In genomic region chr14:100692859-100693558, GRCh38 we compare ENCODE assay signal across 9 cellular contexts. TPM values are rescaled to one million over a fixed set of nuclear protein-coding genes. Genes with fewer than 3 reads are reported as not detected.
A peak's percentile ranks its signal among the peaks of the same experiment; 100 is the strongest.
DNase-seq lines count a peak whose midpoint lies in the region; ATAC-seq and TF ChIP-seq lines count a peak whose summit lies in the region.
"Had no signal": no experiment of that assay in that cellular context is flagged by ENCODE, and none has a peak within 500 bp of the region (broad histone marks: within the 10 kb centered on the region; RNA-seq: fewer than 3 reads in every experiment).

No MANE protein-coding gene starts in this region.

- H3K27me3 Mint-ChIP-seq in type B pancreatic cell (peaks cover 35% of the 10 kb centered on the region), progenitor cell of endocrine pancreas (peaks cover 72% of the 10 kb centered on the region)
- H3K27me3 Mint-ChIP-seq: activated naive CD8-positive, alpha-beta T cell treated with anti-CD3 and anti-CD28 coated beads, Interleukin-2, amount 10 ng/mL, durations not matched to agents 7 days and 5 days had no signal

- no peak for ATAC-seq in sciatic nerve

- DNase-seq in HS-5 (ENCODE audit: low read depth) (peak; percentile 80), RPMI7951 (ENCODE audit: low read depth) (peak; percentile 96), fibroblast of peridontal ligament (ENCODE audit: extremely low read depth) (peak; percentile 70), type B pancreatic cell (ENCODE audit: extremely low spot score, unreplicated experiment) (no peak), T-helper 9 cell (no peak), progenitor cell of endocrine pancreas (ENCODE audit: low spot score, unreplicated experiment) (no peak), sciatic nerve (ENCODE audit: low spot score) (no peak)
- DNase-seq: activated naive CD8-positive, alpha-beta T cell treated with anti-CD3 and anti-CD28 coated beads, Interleukin-2, amount 10 ng/mL, durations not matched to agents 7 days and 5 days; natural killer cell had no signal

- H3K36me3 Mint-ChIP-seq in type B pancreatic cell (no peaks in the 10 kb centered on the region), progenitor cell of endocrine pancreas (ENCODE audit: insufficient read depth) (no peaks in the 10 kb centered on the region)
- H3K36me3 Mint-ChIP-seq: activated naive CD8-positive, alpha-beta T cell treated with anti-CD3 and anti-CD28 coated beads, Interleukin-2, amount 10 ng/mL, durations not matched to agents 7 days and 5 days; natural killer cell had no signal

- H3K4me3 Mint-ChIP-seq in type B pancreatic cell, result peak overlapping the region; percentile 53
- no peak overlapping the region for H3K4me3 Mint-ChIP-seq in progenitor cell of endocrine pancreas (ENCODE audit: low read depth)
- H3K4me3 Mint-ChIP-seq: activated naive CD8-positive, alpha-beta T cell treated with anti-CD3 and anti-CD28 coated beads, Interleukin-2, amount 10 ng/mL, durations not matched to agents 7 days and 5 days; natural killer cell had no signal

- no peaks in the 10 kb centered on the region for H3K9me3 Mint-ChIP-seq in type B pancreatic cell
- H3K9me3 Mint-ChIP-seq in progenitor cell of endocrine pancreas (ENCODE audit: low read depth), result no peaks in the 10 kb centered on the region
- H3K9me3 Mint-ChIP-seq: activated naive CD8-positive, alpha-beta T cell treated with anti-CD3 and anti-CD28 coated beads, Interleukin-2, amount 10 ng/mL, durations not matched to agents 7 days and 5 days; natural killer cell had no signal

- peaks cover 57% of the 10 kb centered on the region for H3K4me1 Mint-ChIP-seq in type B pancreatic cell (ENCODE audit: unreplicated experiment)
- peaks cover 44% of the 10 kb centered on the region for H3K4me1 Mint-ChIP-seq in progenitor cell of endocrine pancreas (ENCODE audit: low read depth)
- H3K4me1 Mint-ChIP-seq: activated naive CD8-positive, alpha-beta T cell treated with anti-CD3 and anti-CD28 coated beads, Interleukin-2, amount 10 ng/mL, durations not matched to agents 7 days and 5 days; natural killer cell had no signal

- H3K27ac Mint-ChIP-seq in type B pancreatic cell, result peak overlapping the region; percentile 69
- H3K27ac Mint-ChIP-seq in progenitor cell of endocrine pancreas, result no peak overlapping the region
- H3K27ac Mint-ChIP-seq: activated naive CD8-positive, alpha-beta T cell treated with anti-CD3 and anti-CD28 coated beads, Interleukin-2, amount 10 ng/mL, durations not matched to agents 7 days and 5 days; natural killer cell had no signal

- intact Hi-C loops in sciatic nerve (cut with DNase I), result no loop called here

- TF ChIP-seq CTCF in type B pancreatic cell (conservative IDR thresholded peaks at IDR 0.05) (no peak), progenitor cell of endocrine pancreas (IDR thresholded peaks at IDR 0.05; ENCODE audit: unreplicated experiment) (no peak)

RNA-seq across cellular contexts. Expression of gene DLK1, which starts 33.7 kb away (rescaled TPM):
- not detected in 2 replicates for total RNA-seq in RPMI7951 (2014; rRNA removed; shearing (Covaris generic))
- total RNA-seq in type B pancreatic cell (ENCODE audit: low replicate concordance) (149 and 405 TPM in 2 replicates), progenitor cell of endocrine pancreas (5,491 and 5,856 TPM in 2 replicates), sciatic nerve (0.22 TPM)
- total RNA-seq: activated naive CD8-positive, alpha-beta T cell treated with anti-CD3 and anti-CD28 coated beads, Interleukin-2, amount 10 ng/mL, durations not matched to agents 7 days and 5 days; natural killer cell had no signal

Comparison
In these comparisons a context has a peak if more than half of its experiments do, and no peak if none do; other contexts are left out.
1. DNase-seq: peak in HS-5 (single experiment), RPMI7951 (single experiment) and fibroblast of peridontal ligament (single experiment); none in type B pancreatic cell (single experiment), T-helper 9 cell (single experiment), progenitor cell of endocrine pancreas (single experiment) and sciatic nerve (single experiment).
2. RNA of gene DLK1, which starts 33.7 kb away (total RNA-seq): 5,491 to 5,856 TPM in progenitor cell of endocrine pancreas and 149 to 405 TPM in type B pancreatic cell; 0.22 TPM in sciatic nerve (single experiment) and not detected in RPMI7951; every median in the first group is over 100 times any median in the second.